ENCODE assay signal across 1 cellular context in genomic region chr7:79434867-79435266, GRCh38.
A peak's percentile ranks its signal among the peaks of the same experiment; 100 is the strongest.
TF ChIP-seq lines count a peak whose summit lies in the region.

No MANE protein-coding gene starts in this region.

TF ChIP-seq in HepG2, 621 proteins besides CTCF, POLR2A, EP300 and RAD21 (continued from another document and continues in another):
- TF ChIP-seq, protein P1, sequence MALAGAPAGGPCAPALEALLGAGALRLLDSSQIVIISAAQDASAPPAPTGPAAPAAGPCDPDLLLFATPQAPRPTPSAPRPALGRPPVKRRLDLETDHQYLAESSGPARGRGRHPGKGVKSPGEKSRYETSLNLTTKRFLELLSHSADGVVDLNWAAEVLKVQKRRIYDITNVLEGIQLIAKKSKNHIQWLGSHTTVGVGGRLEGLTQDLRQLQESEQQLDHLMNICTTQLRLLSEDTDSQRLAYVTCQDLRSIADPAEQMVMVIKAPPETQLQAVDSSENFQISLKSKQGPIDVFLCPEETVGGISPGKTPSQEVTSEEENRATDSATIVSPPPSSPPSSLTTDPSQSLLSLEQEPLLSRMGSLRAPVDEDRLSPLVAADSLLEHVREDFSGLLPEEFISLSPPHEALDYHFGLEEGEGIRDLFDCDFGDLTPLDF (CRISPR knock-in tag; IDR thresholded peaks at IDR 0.05): no peak
- TF ChIP-seq ZBTB7B (CRISPR knock-in tag; IDR thresholded peaks at IDR 0.05) (no peak), ZNF230 (CRISPR knock-in tag; IDR thresholded peaks at IDR 0.05) (no peak), HNF4A (CRISPR knock-in tag; IDR thresholded peaks at IDR 0.05) (peak; percentile 85), BCLAF1 (IDR thresholded peaks at IDR 0.05) (no peak), ETV5 (CRISPR knock-in tag; IDR thresholded peaks at IDR 0.05; ENCODE audit: borderline replicate concordance) (peak; percentile 65; the same call in 1 of the 2 replicates), PHF21A (CRISPR knock-in tag; IDR thresholded peaks at IDR 0.05) (no peak), NFATC3 (CRISPR knock-in tag; IDR thresholded peaks at IDR 0.05) (no peak), TAF15 (IDR thresholded peaks at IDR 0.05; ENCODE audit: low read depth, low read length, poor library complexity, severe bottlenecking) (no peak), ZNF644 (CRISPR knock-in tag; IDR thresholded peaks at IDR 0.05; ENCODE audit: low read depth) (peak; percentile 88), HNF4G (IDR thresholded peaks at IDR 0.05; ENCODE audit: borderline replicate concordance, low read depth, low read length) (peak; percentile 59), HNF4G (CRISPR knock-in tag; IDR thresholded peaks at IDR 0.05; ENCODE audit: borderline replicate concordance, low read depth) (no peak), ZNF362 (CRISPR knock-in tag; IDR thresholded peaks at IDR 0.05; ENCODE audit: borderline replicate concordance) (peak; percentile 38; the same call in 1 of the 2 replicates), RORA (CRISPR knock-in tag; IDR thresholded peaks at IDR 0.05) (no peak), CREM (IDR thresholded peaks at IDR 0.05) (0 out of 2 replicates have a peak, but pooled peaks have one; percentile 19), CREM (CRISPR knock-in tag; IDR thresholded peaks at IDR 0.05) (no peak), GLI4 (CRISPR knock-in tag; IDR thresholded peaks at IDR 0.05; ENCODE audit: borderline replicate concordance) (no peak), MIXL1 (CRISPR knock-in tag; IDR thresholded peaks at IDR 0.05) (0 out of 2 replicates have a peak, but pooled peaks have one; percentile 28), ELF1 (CRISPR knock-in tag; IDR thresholded peaks at IDR 0.05) (peak; percentile 48; the same call in 1 of the 2 replicates), XRCC5 (optimal IDR thresholded peaks at IDR 0.05; ENCODE audit: low read length) (no peak), ZNF775 (CRISPR knock-in tag; IDR thresholded peaks at IDR 0.05; ENCODE audit: borderline replicate concordance) (no peak), TEAD2 (CRISPR knock-in tag; IDR thresholded peaks at IDR 0.05) (no peak), PAWR (CRISPR knock-in tag; IDR thresholded peaks at IDR 0.05; ENCODE audit: borderline replicate concordance) (no peak), ZNF121 (CRISPR knock-in tag; IDR thresholded peaks at IDR 0.05) (no peak), ZNF550 (CRISPR knock-in tag; IDR thresholded peaks at IDR 0.05; ENCODE audit: borderline replicate concordance) (no peak), SOX6 (IDR thresholded peaks at IDR 0.05) (no peak), SOX6 (CRISPR knock-in tag; IDR thresholded peaks at IDR 0.05) (peak; percentile 33; the same call in 1 of the 2 replicates), EHMT2 (IDR thresholded peaks at IDR 0.05; ENCODE audit: borderline replicate concordance, low read depth, low read length) (no peak), ZNF747 (CRISPR knock-in tag; IDR thresholded peaks at IDR 0.05; ENCODE audit: borderline replicate concordance) (no peak), MEF2D (CRISPR knock-in tag; IDR thresholded peaks at IDR 0.05) (no peak), TEAD3 (CRISPR knock-in tag; optimal IDR thresholded peaks at IDR 0.05; ENCODE audit: borderline replicate concordance) (peak; percentile 38), TCF7L2 (IDR thresholded peaks at IDR 0.05; ENCODE audit: low read depth, low read length) (no peak), ZSCAN30 (CRISPR knock-in tag; IDR thresholded peaks at IDR 0.05) (no peak), NFRKB (IDR thresholded peaks at IDR 0.05) (no peak), RNF219 (CRISPR knock-in tag; IDR thresholded peaks at IDR 0.05) (no peak), ZNF263 (CRISPR knock-in tag; IDR thresholded peaks at IDR 0.05) (no peak), KDM5B (CRISPR knock-in tag; IDR thresholded peaks at IDR 0.05; ENCODE audit: borderline replicate concordance) (no peak), REPIN1 (CRISPR knock-in tag; IDR thresholded peaks at IDR 0.05; ENCODE audit: borderline replicate concordance, low read depth) (no peak), HNRNPH1 (optimal IDR thresholded peaks at IDR 0.05; ENCODE audit: low read depth, low read length) (no peak), HMG20A (CRISPR knock-in tag; IDR thresholded peaks at IDR 0.05; ENCODE audit: borderline replicate concordance) (peak; percentile 43; the same call in 1 of the 2 replicates), ZNF484 (CRISPR knock-in tag; IDR thresholded peaks at IDR 0.05; ENCODE audit: borderline replicate concordance, low read depth) (no peak), HOXA9 (CRISPR knock-in tag; IDR thresholded peaks at IDR 0.05; ENCODE audit: borderline replicate concordance) (no peak), TFE3 (CRISPR knock-in tag; IDR thresholded peaks at IDR 0.05) (0 out of 2 replicates have a peak, but pooled peaks have one; percentile 17)
- TF ChIP-seq, protein P2, sequence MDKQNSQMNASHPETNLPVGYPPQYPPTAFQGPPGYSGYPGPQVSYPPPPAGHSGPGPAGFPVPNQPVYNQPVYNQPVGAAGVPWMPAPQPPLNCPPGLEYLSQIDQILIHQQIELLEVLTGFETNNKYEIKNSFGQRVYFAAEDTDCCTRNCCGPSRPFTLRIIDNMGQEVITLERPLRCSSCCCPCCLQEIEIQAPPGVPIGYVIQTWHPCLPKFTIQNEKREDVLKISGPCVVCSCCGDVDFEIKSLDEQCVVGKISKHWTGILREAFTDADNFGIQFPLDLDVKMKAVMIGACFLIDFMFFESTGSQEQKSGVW (CRISPR knock-in tag; IDR thresholded peaks at IDR 0.05; ENCODE audit: borderline replicate concordance): no peak
- TF ChIP-seq, protein P3, sequence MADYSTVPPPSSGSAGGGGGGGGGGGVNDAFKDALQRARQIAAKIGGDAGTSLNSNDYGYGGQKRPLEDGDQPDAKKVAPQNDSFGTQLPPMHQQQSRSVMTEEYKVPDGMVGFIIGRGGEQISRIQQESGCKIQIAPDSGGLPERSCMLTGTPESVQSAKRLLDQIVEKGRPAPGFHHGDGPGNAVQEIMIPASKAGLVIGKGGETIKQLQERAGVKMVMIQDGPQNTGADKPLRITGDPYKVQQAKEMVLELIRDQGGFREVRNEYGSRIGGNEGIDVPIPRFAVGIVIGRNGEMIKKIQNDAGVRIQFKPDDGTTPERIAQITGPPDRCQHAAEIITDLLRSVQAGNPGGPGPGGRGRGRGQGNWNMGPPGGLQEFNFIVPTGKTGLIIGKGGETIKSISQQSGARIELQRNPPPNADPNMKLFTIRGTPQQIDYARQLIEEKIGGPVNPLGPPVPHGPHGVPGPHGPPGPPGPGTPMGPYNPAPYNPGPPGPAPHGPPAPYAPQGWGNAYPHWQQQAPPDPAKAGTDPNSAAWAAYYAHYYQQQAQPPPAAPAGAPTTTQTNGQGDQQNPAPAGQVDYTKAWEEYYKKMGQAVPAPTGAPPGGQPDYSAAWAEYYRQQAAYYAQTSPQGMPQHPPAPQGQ (CRISPR knock-in tag; IDR thresholded peaks at IDR 0.05; ENCODE audit: borderline replicate concordance): no peak
- TF ChIP-seq, protein P4, sequence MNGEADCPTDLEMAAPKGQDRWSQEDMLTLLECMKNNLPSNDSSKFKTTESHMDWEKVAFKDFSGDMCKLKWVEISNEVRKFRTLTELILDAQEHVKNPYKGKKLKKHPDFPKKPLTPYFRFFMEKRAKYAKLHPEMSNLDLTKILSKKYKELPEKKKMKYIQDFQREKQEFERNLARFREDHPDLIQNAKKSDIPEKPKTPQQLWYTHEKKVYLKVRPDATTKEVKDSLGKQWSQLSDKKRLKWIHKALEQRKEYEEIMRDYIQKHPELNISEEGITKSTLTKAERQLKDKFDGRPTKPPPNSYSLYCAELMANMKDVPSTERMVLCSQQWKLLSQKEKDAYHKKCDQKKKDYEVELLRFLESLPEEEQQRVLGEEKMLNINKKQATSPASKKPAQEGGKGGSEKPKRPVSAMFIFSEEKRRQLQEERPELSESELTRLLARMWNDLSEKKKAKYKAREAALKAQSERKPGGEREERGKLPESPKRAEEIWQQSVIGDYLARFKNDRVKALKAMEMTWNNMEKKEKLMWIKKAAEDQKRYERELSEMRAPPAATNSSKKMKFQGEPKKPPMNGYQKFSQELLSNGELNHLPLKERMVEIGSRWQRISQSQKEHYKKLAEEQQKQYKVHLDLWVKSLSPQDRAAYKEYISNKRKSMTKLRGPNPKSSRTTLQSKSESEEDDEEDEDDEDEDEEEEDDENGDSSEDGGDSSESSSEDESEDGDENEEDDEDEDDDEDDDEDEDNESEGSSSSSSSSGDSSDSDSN (CRISPR knock-in tag; IDR thresholded peaks at IDR 0.05): no peak
- TF ChIP-seq, protein P5, sequence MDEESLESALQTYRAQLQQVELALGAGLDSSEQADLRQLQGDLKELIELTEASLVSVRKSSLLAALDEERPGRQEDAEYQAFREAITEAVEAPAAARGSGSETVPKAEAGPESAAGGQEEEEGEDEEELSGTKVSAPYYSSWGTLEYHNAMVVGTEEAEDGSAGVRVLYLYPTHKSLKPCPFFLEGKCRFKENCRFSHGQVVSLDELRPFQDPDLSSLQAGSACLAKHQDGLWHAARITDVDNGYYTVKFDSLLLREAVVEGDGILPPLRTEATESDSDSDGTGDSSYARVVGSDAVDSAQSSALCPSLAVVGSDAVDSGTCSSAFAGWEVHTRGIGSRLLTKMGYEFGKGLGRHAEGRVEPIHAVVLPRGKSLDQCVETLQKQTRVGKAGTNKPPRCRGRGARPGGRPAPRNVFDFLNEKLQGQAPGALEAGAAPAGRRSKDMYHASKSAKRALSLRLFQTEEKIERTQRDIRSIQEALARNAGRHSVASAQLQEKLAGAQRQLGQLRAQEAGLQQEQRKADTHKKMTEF (CRISPR knock-in tag; IDR thresholded peaks at IDR 0.05): 0 out of 2 replicates have a peak, but pooled peaks have one; percentile 28
- TF ChIP-seq, protein P6, sequence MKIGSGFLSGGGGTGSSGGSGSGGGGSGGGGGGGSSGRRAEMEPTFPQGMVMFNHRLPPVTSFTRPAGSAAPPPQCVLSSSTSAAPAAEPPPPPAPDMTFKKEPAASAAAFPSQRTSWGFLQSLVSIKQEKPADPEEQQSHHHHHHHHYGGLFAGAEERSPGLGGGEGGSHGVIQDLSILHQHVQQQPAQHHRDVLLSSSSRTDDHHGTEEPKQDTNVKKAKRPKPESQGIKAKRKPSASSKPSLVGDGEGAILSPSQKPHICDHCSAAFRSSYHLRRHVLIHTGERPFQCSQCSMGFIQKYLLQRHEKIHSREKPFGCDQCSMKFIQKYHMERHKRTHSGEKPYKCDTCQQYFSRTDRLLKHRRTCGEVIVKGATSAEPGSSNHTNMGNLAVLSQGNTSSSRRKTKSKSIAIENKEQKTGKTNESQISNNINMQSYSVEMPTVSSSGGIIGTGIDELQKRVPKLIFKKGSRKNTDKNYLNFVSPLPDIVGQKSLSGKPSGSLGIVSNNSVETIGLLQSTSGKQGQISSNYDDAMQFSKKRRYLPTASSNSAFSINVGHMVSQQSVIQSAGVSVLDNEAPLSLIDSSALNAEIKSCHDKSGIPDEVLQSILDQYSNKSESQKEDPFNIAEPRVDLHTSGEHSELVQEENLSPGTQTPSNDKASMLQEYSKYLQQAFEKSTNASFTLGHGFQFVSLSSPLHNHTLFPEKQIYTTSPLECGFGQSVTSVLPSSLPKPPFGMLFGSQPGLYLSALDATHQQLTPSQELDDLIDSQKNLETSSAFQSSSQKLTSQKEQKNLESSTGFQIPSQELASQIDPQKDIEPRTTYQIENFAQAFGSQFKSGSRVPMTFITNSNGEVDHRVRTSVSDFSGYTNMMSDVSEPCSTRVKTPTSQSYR (CRISPR knock-in tag; IDR thresholded peaks at IDR 0.05; ENCODE audit: borderline replicate concordance): no peak
